Comparison of ENCODE assay signal across 21 cellular contexts in genomic region chr12:23927907-23928306, GRCh38. TPM values are rescaled to one million over a fixed set of nuclear protein-coding genes. Genes with fewer than 3 reads are reported as not detected.
DNase-seq lines count a peak whose midpoint lies in the region; ATAC-seq and TF ChIP-seq lines count a peak whose summit lies in the region.
"Had no signal": no experiment of that assay in that cellular context is flagged by ENCODE, and none has a peak within 500 bp of the region (broad histone marks: within the 10 kb centered on the region; RNA-seq: fewer than 3 reads in every experiment).

No MANE protein-coding gene starts in this region.

- peak; percentile 58 for ATAC-seq in WTC11
- ATAC-seq: HCT116 had no signal

- H4K91ac ChIP-seq in H9 (ENCODE audit: insufficient read length, low read depth, low read length), result no peak overlapping the region

- H2BK120ac ChIP-seq in H9 (ENCODE audit: low read depth, low read length, poor library complexity, severe bottlenecking), result no peak overlapping the region

- no peak overlapping the region for H2BK12ac ChIP-seq in H9 (ENCODE audit: insufficient read length, low read depth, low read length)

- no CpG with 5 or more reads among the region's 3 CpGs for WGBS in H9 (ENCODE audit: extremely low coverage, insufficient read length, low lambda C conversion rate)
- WGBS in endodermal cell (ENCODE audit: insufficient coverage in 1 of 2, insufficient read length in 1 of 2), 2 experiments, result 88 to 100% methylated on average over 3 of the region's 3 CpGs

- no peak overlapping the region for H2BK15ac ChIP-seq in H9 (ENCODE audit: low read depth, low read length)

- no peak overlapping the region for H3K14ac ChIP-seq in H9 (ENCODE audit: insufficient read depth, low read length)

- no peak overlapping the region for H3K56ac ChIP-seq in H9 (ENCODE audit: insufficient read length, low read depth, low read length)

- peaks cover 0 to 4% of the 10 kb centered on the region in 2 experiments; a peak in 1 of 4 replicates for H3K4me1 Mint-ChIP-seq in H9
- no peaks in the 10 kb centered on the region for H3K4me1 Mint-ChIP-seq in WTC11
- H3K4me1 Mint-ChIP-seq in endodermal cell, result peaks cover 4% of the 10 kb centered on the region
- H3K4me1 Mint-ChIP-seq in nephron progenitor cell, result peaks cover 5% of the 10 kb centered on the region

- H2BK5ac ChIP-seq in H9 (ENCODE audit: insufficient read length, low read length), result no peak overlapping the region

- no peak overlapping the region for H3K4me2 ChIP-seq in H9 (ENCODE audit: insufficient read depth, insufficient read length, low read length)

- H4K5ac ChIP-seq in H9 (ENCODE audit: insufficient read length, low read depth, low read length), result no peak overlapping the region

- H3K4me3 Mint-ChIP-seq in H9 (no peak overlapping the region), WTC11 (no peak overlapping the region), endodermal cell (no peak overlapping the region), nephron progenitor cell (no peak overlapping the region)
- H3K4me3 Mint-ChIP-seq: CD4-positive, alpha-beta T cell; HFFc6; IgD-negative memory B cell had no signal

- POLR2A ChIA-PET in WTC11 (lab: Charles Lee), result interaction anchor here (0.5 kb wide), 1 partner anchor 511 kb away, joined by 4 read pairs; no protein-coding TSS in a partner anchor

- no peaks in the 10 kb centered on the region for H3K4me1 ChIP-seq in H9 (ENCODE audit: insufficient read depth, low read length)
- no peaks in the 10 kb centered on the region for H3K4me1 ChIP-seq in endodermal cell (ENCODE audit: control insufficient read depth, insufficient read depth, low read length)

- TF ChIP-seq CTCF in H9 (conservative IDR thresholded peaks at IDR 0.05) (no peak; the same call in 2 of the 3 replicates), WTC11 (IDR thresholded peaks at IDR 0.05) (no peak), endodermal cell (conservative IDR thresholded peaks at IDR 0.05) (peak; percentile 32), nephron progenitor cell (IDR thresholded peaks at IDR 0.05) (no peak)

- H4K8ac ChIP-seq in H9 (replicated peaks; ENCODE audit: insufficient read length, low read depth, low read length), result no peak overlapping the region

- no peak overlapping the region for H2BK20ac ChIP-seq in H9 (ENCODE audit: low read depth, low read length, poor library complexity, severe bottlenecking)

- H3K9me3 Mint-ChIP-seq in H9, result no peaks in the 10 kb centered on the region
- no peaks in the 10 kb centered on the region for H3K9me3 Mint-ChIP-seq in WTC11
- no peaks in the 10 kb centered on the region for H3K9me3 Mint-ChIP-seq in endodermal cell
- no peaks in the 10 kb centered on the region for H3K9me3 Mint-ChIP-seq in nephron progenitor cell
- H3K9me3 Mint-ChIP-seq: CD4-positive, alpha-beta T cell; IgD-negative memory B cell had no signal

- H3K27me3 ChIP-seq in H9 (ENCODE audit: insufficient read depth, low read length), result no peaks in the 10 kb centered on the region
- H3K27me3 ChIP-seq in endodermal cell (ENCODE audit: control insufficient read depth, insufficient read depth, low read length, poor library complexity, severe bottlenecking), result no peaks in the 10 kb centered on the region

- H3K9ac ChIP-seq in H9 (ENCODE audit: extremely low read depth, insufficient read length, low read length) (no peak overlapping the region), endodermal cell (ENCODE audit: extremely low read depth, low read length, poor library complexity, severe bottlenecking) (no peak overlapping the region)

- no peak overlapping the region for H3K4me3 ChIP-seq in endodermal cell (ENCODE audit: low read length)

- H3K27ac ChIP-seq in H9 (ENCODE audit: insufficient read length, low read depth, low read length) (no peak overlapping the region), endodermal cell (ENCODE audit: low read depth, low read length) (no peak overlapping the region)
- H3K27ac ChIP-seq: C4-2B had no signal

- H3K36me3 Mint-ChIP-seq in H9 (ENCODE audit: insufficient read depth in 1 of 3, low read depth in 3 of 3) (no peaks in the 10 kb centered on the region), WTC11 (no peaks in the 10 kb centered on the region), endodermal cell (ENCODE audit: low read depth) (no peaks in the 10 kb centered on the region), nephron progenitor cell (ENCODE audit: low read depth) (no peaks in the 10 kb centered on the region)
- H3K36me3 Mint-ChIP-seq: IgD-negative memory B cell had no signal

- DNase-seq in H9, result no peak
- DNase-seq in WTC11 (ENCODE audit: low spot score), result no peak
- no peak for DNase-seq in endodermal cell
- no peak for DNase-seq in nephron progenitor cell
- DNase-seq in DMS 273 (lab: John Stamatoyannopoulos, UW; ENCODE audit: unreplicated experiment), result no peak
- DNase-seq in DMS153 (lab: John Stamatoyannopoulos, UW), result no peak
- no peak for DNase-seq in medulla oblongata (ENCODE audit: extremely low spot score)
- DNase-seq: ACHN; AML-193; CD4-positive, alpha-beta T cell; DMS53; DND-41; EL; GOT3; HFFc6; Kasumi-1; KG1 had no signal

- H3T11ph ChIP-seq in H9 (ENCODE audit: low read length), result no peak overlapping the region

- no peaks in the 10 kb centered on the region for H4K20me1 ChIP-seq in H9 (ENCODE audit: control insufficient read depth, insufficient read depth, insufficient read length)

- H3K36me3 ChIP-seq in endodermal cell (ENCODE audit: control insufficient read depth, insufficient read depth, low read length), result no peaks in the 10 kb centered on the region

- H3K18ac ChIP-seq in H9 (ENCODE audit: insufficient read length, low read depth, low read length), result no peak overlapping the region

- H2AFZ ChIP-seq in H9 (ENCODE audit: low read length), result no peak overlapping the region

- no peak overlapping the region for H3K23ac ChIP-seq in H9 (ENCODE audit: insufficient read length, low read depth, low read length)

- no peaks in the 10 kb centered on the region for H3K79me2 ChIP-seq in H9 (ENCODE audit: insufficient read depth, low read length)

- H3K27me3 Mint-ChIP-seq in H9 (ENCODE audit: low read depth) (no peaks in the 10 kb centered on the region), WTC11 (ENCODE audit: low read depth) (no peaks in the 10 kb centered on the region), endodermal cell (ENCODE audit: insufficient read depth) (no peaks in the 10 kb centered on the region), nephron progenitor cell (ENCODE audit: low read depth, poor library complexity) (no peaks in the 10 kb centered on the region)
- H3K27me3 Mint-ChIP-seq: CD4-positive, alpha-beta T cell; IgD-negative memory B cell had no signal

- H2AK5ac ChIP-seq in H9 (ENCODE audit: insufficient read length, low read length), result no peak overlapping the region

- H3K4ac ChIP-seq in H9 (ENCODE audit: low read depth, low read length), result no peak overlapping the region

- H3K23me2 ChIP-seq in H9 (ENCODE audit: insufficient read length, low read depth, low read length, poor library complexity, severe bottlenecking), result no peaks in the 10 kb centered on the region

- no peaks in the 10 kb centered on the region for H3K9me3 ChIP-seq in H9 (ENCODE audit: control insufficient read depth, low read depth, low read length)
- H3K9me3 ChIP-seq in endodermal cell (ENCODE audit: control insufficient read depth, low read length), result no peaks in the 10 kb centered on the region

- CTCF ChIA-PET in WTC11 (lab: Charles Lee), result no interaction called here

- peak overlapping the region in 2 of 3 experiments; percentile 27 to 55; a peak in 2 of 7 replicates for H3K27ac Mint-ChIP-seq in H9
- no peak overlapping the region for H3K27ac Mint-ChIP-seq in WTC11
- H3K27ac Mint-ChIP-seq in endodermal cell, result no peak overlapping the region
- H3K27ac Mint-ChIP-seq in nephron progenitor cell, result peak overlapping the region; percentile 60
- H3K27ac Mint-ChIP-seq: CD4-positive, alpha-beta T cell; HFFc6; IgD-negative memory B cell had no signal

- no peaks in the 10 kb centered on the region for H3K79me1 ChIP-seq in H9 (ENCODE audit: insufficient read depth, low read depth, low read length, poor library complexity, severe bottlenecking)

TF ChIP-seq in WTC11, 78 proteins besides CTCF, POLR2A, EP300 and RAD21:
- TF ChIP-seq MAX (CRISPR knock-in tag; IDR thresholded peaks at IDR 0.05), result no peak
- no peak for TF ChIP-seq IRF1 (CRISPR knock-in tag; IDR thresholded peaks at IDR 0.05)
- no peak for TF ChIP-seq AR (CRISPR knock-in tag; IDR thresholded peaks at IDR 0.05)
- no peak for TF ChIP-seq KAT7 (CRISPR knock-in tag; IDR thresholded peaks at IDR 0.05; ENCODE audit: borderline replicate concordance)
- no peak for TF ChIP-seq ZNF423 (CRISPR knock-in tag; IDR thresholded peaks at IDR 0.05)

RNA-seq across cellular contexts. Expression of gene SOX5, which starts 21.6 kb away (rescaled TPM):
- 2.3 and 3.1 TPM in 2 replicates for total RNA-seq in H9 (2021)
- total RNA-seq in WTC11 (2021), result 1.0 to 3.6 TPM (median 2.3 TPM) in 3 replicates
- 10 to 100 TPM in 1 of 2 donors, 1 to 10 TPM in 1; 6.8 to 30.7 TPM for total RNA-seq in endodermal cell
- polyA plus RNA-seq in endodermal cell (2013, experiment 1 of 2), result 17.8 TPM
- polyA plus RNA-seq in endodermal cell (2013, experiment 2 of 2), result 19.7 TPM
- total RNA-seq: CD4-positive, alpha-beta T cell; G401; HFFc6 had no signal

Comparison
In these comparisons a context has a peak if more than half of its experiments do, and no peak if none do; other contexts are left out.
1. H3K27ac Mint-ChIP-seq: peak in H9 (2 of 3) and nephron progenitor cell (single experiment); none in WTC11 (single experiment) and endodermal cell (single experiment).